Comparison of ENCODE assay signal across 19 cellular contexts in genomic region chr10:29533046-29533445, GRCh38.
A peak's percentile ranks its signal among the peaks of the same experiment; 100 is the strongest.
DNase-seq lines count a peak whose midpoint lies in the region; ATAC-seq and TF ChIP-seq lines count a peak whose summit lies in the region.
"Had no signal": no experiment of that assay in that cellular context is flagged by ENCODE, and none has a peak within 500 bp of the region (broad histone marks: within the 10 kb centered on the region; RNA-seq: fewer than 3 reads in every experiment).

No MANE protein-coding gene starts in this region.

- ATAC-seq in psoas muscle (no peak), esophagus mucosa (no peak)
- ATAC-seq: HepG2 had no signal

- H2BK12ac ChIP-seq in trophoblast cell (ENCODE audit: low read length), result no peak overlapping the region

- H3K9ac ChIP-seq in trophoblast cell (ENCODE audit: low read length), result no peak overlapping the region

- H3K9me3 ChIP-seq in psoas muscle (no peaks in the 10 kb centered on the region), trophoblast cell (ENCODE audit: insufficient read depth, low read depth, low read length) (no peaks in the 10 kb centered on the region)
- H3K9me3 ChIP-seq: HAP-1 had no signal

- peaks cover 53 to 57% of the 10 kb centered on the region in 2 donors for H3K36me3 Mint-ChIP-seq in CD14-positive monocyte
- H3K36me3 Mint-ChIP-seq in mesothelial cell of epicardium, result peaks cover 29% of the 10 kb centered on the region

- no peak overlapping the region for H3K4me2 ChIP-seq in trophoblast cell (ENCODE audit: low read length)

- H3K27me3 Mint-ChIP-seq in CD14-positive monocyte (ENCODE audit: low read depth in 3 of 3) (no peaks in the 10 kb centered on the region), mesothelial cell of epicardium (ENCODE audit: low read depth) (no peaks in the 10 kb centered on the region)

- H2AK5ac ChIP-seq in trophoblast cell (ENCODE audit: low read length), result no peak overlapping the region

- H2BK120ac ChIP-seq in trophoblast cell (ENCODE audit: insufficient read depth, low read length, poor library complexity), result no peak overlapping the region

- intact Hi-C loops in CD14-positive monocyte (cut with micrococcal nuclease) (no loop called here), psoas muscle (cut with DNase I) (loop anchor here (5.0 to 10.0 kb wide), 2 partner anchors 49 to 202 kb away; no protein-coding TSS in a partner anchor)

- peaks cover 2% of the 10 kb centered on the region for H3K79me1 ChIP-seq in trophoblast cell (ENCODE audit: low read length)

- H3K4me3 Mint-ChIP-seq in CD14-positive monocyte (no peak overlapping the region), mesothelial cell of epicardium (no peak overlapping the region)

- H3K9me3 Mint-ChIP-seq in CD14-positive monocyte (peaks cover 0 to 2% (median 0%) of the 10 kb centered on the region in 7 donors), mesothelial cell of epicardium (no peaks in the 10 kb centered on the region)

- DNase-seq in CD14-positive monocyte (ENCODE audit: low spot score) (no peak), mesothelial cell of epicardium (ENCODE audit: low spot score in 2 of 2, unreplicated experiment in 2 of 2) (no peak), psoas muscle (no peak), trophoblast cell (no peak), dedifferentiated amniotic fluid mesenchymal stem cell (ENCODE audit: extremely low spot score) (no peak)
- DNase-seq: C1 segment of cervical spinal cord, DMS79, KBM-7, NCI-H1417 treated with DMSO at 0.1 percent for 48 hours, NCI-H1930, NCI-H226, NCI-H524, NCI-H82, OCI-M1, SIG-M5 had no signal

- H3K27ac ChIP-seq in VCaP (peak overlapping the region; percentile 95; the same call in 1 of the 2 replicates), psoas muscle (peak overlapping the region; percentile 71), trophoblast cell (ENCODE audit: low read depth, low read length) (no peak overlapping the region)

- no peak overlapping the region for H4K91ac ChIP-seq in trophoblast cell (ENCODE audit: low read depth, low read length)

- no peak overlapping the region for H4K12ac ChIP-seq in trophoblast cell (ENCODE audit: low read depth, low read length)

- H3K27ac Mint-ChIP-seq in CD14-positive monocyte (peak overlapping the region in 4 of 7 donors; percentile 13 to 77 (median 40)), mesothelial cell of epicardium (peak overlapping the region; percentile 48)

- peaks cover 9% of the 10 kb centered on the region for H3K4me1 Mint-ChIP-seq in CD14-positive monocyte
- peaks cover 37% of the 10 kb centered on the region for H3K4me1 Mint-ChIP-seq in mesothelial cell of epicardium

- H3K79me2 ChIP-seq in trophoblast cell (ENCODE audit: control insufficient read depth, insufficient read depth, low read length, poor library complexity), result no peaks in the 10 kb centered on the region

- H3K14ac ChIP-seq in trophoblast cell (ENCODE audit: low read length), result no peak overlapping the region

- no peak overlapping the region for H3K18ac ChIP-seq in trophoblast cell (ENCODE audit: low read length)

- H3K27me3 ChIP-seq in psoas muscle (ENCODE audit: insufficient read depth in 3 of 3, low read length in 2 of 3), result no peaks in the 10 kb centered on the region
- H3K27me3 ChIP-seq in trophoblast cell (ENCODE audit: insufficient read depth, low read length), result no peaks in the 10 kb centered on the region

- peaks cover 81% of the 10 kb centered on the region for H3K4me1 ChIP-seq in psoas muscle
- H3K4me1 ChIP-seq in trophoblast cell (ENCODE audit: control insufficient read depth in 1 of 2, insufficient read depth in 2 of 2, low read length in 2 of 2), result peaks cover 3 to 4% of the 10 kb centered on the region in 2 experiments

- H3K36me3 ChIP-seq in psoas muscle (ENCODE audit: insufficient read depth in 1 of 2, low read depth in 1 of 2), result peaks cover 0 to 68% of the 10 kb centered on the region in 2 donors
- peaks cover 11 to 13% of the 10 kb centered on the region in 2 experiments for H3K36me3 ChIP-seq in trophoblast cell (ENCODE audit: control insufficient read depth in 1 of 2, insufficient read depth in 2 of 2, low read length in 2 of 2)
- H3K36me3 ChIP-seq: HAP-1 had no signal

- H3K4me3 ChIP-seq in psoas muscle, result no peak overlapping the region
- no peak overlapping the region for H3K4me3 ChIP-seq in trophoblast cell (ENCODE audit: low read depth, low read length)
- H3K4me3 ChIP-seq: HAP-1 had no signal

- WGBS in psoas muscle, 3 donors, result 85 to 88% (median 87%) methylated on average over 14 of the region's 14 CpGs
- WGBS in trophoblast cell (ENCODE audit: extremely low coverage, insufficient coverage, insufficient read length), result no CpG with 5 or more reads among the region's 14 CpGs

- no peak overlapping the region for H3K23ac ChIP-seq in trophoblast cell (ENCODE audit: low read length)

- no peak overlapping the region for H4K8ac ChIP-seq in trophoblast cell (ENCODE audit: low read depth, low read length)

- TF ChIP-seq CTCF in CD14-positive monocyte (IDR thresholded peaks at IDR 0.05) (no peak), VCaP (conservative IDR thresholded peaks at IDR 0.05) (no peak), mesothelial cell of epicardium (IDR thresholded peaks at IDR 0.05; ENCODE audit: unreplicated experiment) (no peak), psoas muscle (IDR thresholded peaks at IDR 0.05) (no peak)

- no peak overlapping the region for H3K4ac ChIP-seq in trophoblast cell (ENCODE audit: low read depth, low read length)

- H2AFZ ChIP-seq in trophoblast cell (ENCODE audit: insufficient read depth, low read length, poor library complexity), result no peak overlapping the region

- no peak overlapping the region for H2BK5ac ChIP-seq in trophoblast cell (ENCODE audit: low read depth, low read length, poor library complexity)

Comparison
In these comparisons a context has a peak if more than half of its experiments do, and no peak if none do; other contexts are left out.
1. intact Hi-C loops: an anchor here in psoas muscle (5.0 to 10.0 kb wide); none called in CD14-positive monocyte.